15 cellular contexts compared by ENCODE assay signal in the genomic region with DNA sequence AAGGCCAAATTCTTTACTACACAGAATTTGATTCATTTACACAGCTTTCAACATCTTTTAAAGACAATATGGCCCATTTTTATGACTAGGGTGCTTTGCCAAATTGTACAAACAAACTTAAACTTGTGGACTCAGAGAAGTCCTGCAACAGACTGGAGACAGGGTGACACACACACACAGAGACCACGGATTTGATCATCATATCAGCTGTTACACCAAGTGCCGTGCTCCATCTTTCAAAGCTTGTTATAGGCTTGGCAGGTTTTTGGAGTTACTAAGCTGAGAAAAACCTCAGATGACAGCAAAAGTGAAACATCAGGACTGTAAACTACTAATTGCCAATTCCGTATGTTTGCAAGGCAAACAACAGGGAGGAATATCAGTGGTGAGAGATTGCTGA.
DNase-seq lines count a peak whose midpoint lies in the region; ATAC-seq, FAIRE-seq and TF ChIP-seq lines count a peak whose summit lies in the region.
"Had no signal": no experiment of that assay in that cellular context is flagged by ENCODE, and none has a peak within 500 bp of the region (broad histone marks: within the 10 kb centered on the region; RNA-seq: fewer than 3 reads in every experiment).

No MANE protein-coding gene starts in this region.

- no peak overlapping the region for H2AK5ac ChIP-seq in mesendoderm (ENCODE audit: low read length)

- ATAC-seq in left lung, result no peak
- ATAC-seq: A549 had no signal

- intact Hi-C loops in left lung (cut with DNase I), result no loop called here

- DNase-seq in LHCN-M2 (ENCODE audit: low read depth) (peak; percentile 43), astrocyte (ENCODE audit: low read depth) (no peak), mesendoderm (no peak), left lung (no peak)
- no peak for DNase-seq in activated CD4-positive, alpha-beta T cell treated with anti-CD3 and anti-CD28 coated beads for 1 hour
- DNase-seq in activated CD4-positive, alpha-beta T cell treated with anti-CD3 and anti-CD28 coated beads, Interleukin-2, amount 50 U/mL, for 48 hours, result no peak
- DNase-seq: Caco-2; CD8-positive, alpha-beta memory T cell; DMS53; GF-D8; GOT3; H9; IMR-90 had no signal

- no peaks in the 10 kb centered on the region for H3K27me3 Mint-ChIP-seq in astrocyte (ENCODE audit: low read depth, unreplicated experiment)
- H3K27me3 Mint-ChIP-seq: CD8-positive, alpha-beta memory T cell had no signal

- no peak overlapping the region for H3K4me2 ChIP-seq in astrocyte (ENCODE audit: low read length)
- no peak overlapping the region for H3K4me2 ChIP-seq in mesendoderm (ENCODE audit: low read length)
- H3K4me2 ChIP-seq: A549, BLaER1 had no signal

- no peaks in the 10 kb centered on the region for H4K20me1 ChIP-seq in astrocyte (ENCODE audit: insufficient read depth, low read length)
- H4K20me1 ChIP-seq: BLaER1 had no signal

- H3K4ac ChIP-seq in mesendoderm (ENCODE audit: low read depth, low read length), result no peak overlapping the region

- no peak overlapping the region for H4K8ac ChIP-seq in mesendoderm (ENCODE audit: low read depth, low read length)

- H3K27ac ChIP-seq in astrocyte (ENCODE audit: low read depth, low read length) (no peak overlapping the region), mesendoderm (ENCODE audit: low read depth, low read length) (no peak overlapping the region), left lung (no peak overlapping the region)
- H3K27ac ChIP-seq: A549, BLaER1 had no signal

- H3K27me3 ChIP-seq in astrocyte (ENCODE audit: insufficient read depth, low read length) (no peaks in the 10 kb centered on the region), mesendoderm (ENCODE audit: insufficient read depth, low read length, poor library complexity) (no peaks in the 10 kb centered on the region), left lung (no peaks in the 10 kb centered on the region)
- H3K27me3 ChIP-seq: BLaER1 had no signal

- no peak for FAIRE-seq in astrocyte (lab: Jason Lieb, UNC)
- FAIRE-seq: A549 had no signal

- H3K27ac Mint-ChIP-seq in astrocyte (ENCODE audit: unreplicated experiment), result no peak overlapping the region
- H3K27ac Mint-ChIP-seq: CD8-positive, alpha-beta memory T cell; H9 had no signal

- peaks cover 7% of the 10 kb centered on the region for H3K9me3 Mint-ChIP-seq in astrocyte (ENCODE audit: unreplicated experiment)

- no CpG with 5 or more reads among the region's 3 CpGs for WGBS in mesendoderm (ENCODE audit: extremely low coverage, insufficient coverage, low lambda C conversion rate)

- no peaks in the 10 kb centered on the region for H3K36me3 Mint-ChIP-seq in astrocyte (ENCODE audit: low read depth, unreplicated experiment)

- H3K4me3 Mint-ChIP-seq in astrocyte (ENCODE audit: unreplicated experiment), result no peak overlapping the region
- H3K4me3 Mint-ChIP-seq: CD8-positive, alpha-beta memory T cell; H9 had no signal

- no peak overlapping the region for H4K5ac ChIP-seq in mesendoderm (ENCODE audit: low read length)

- H3K79me1 ChIP-seq in mesendoderm (ENCODE audit: low read length), result no peaks in the 10 kb centered on the region

- no peaks in the 10 kb centered on the region for H3K4me1 Mint-ChIP-seq in astrocyte (ENCODE audit: low read depth, unreplicated experiment)
- H3K4me1 Mint-ChIP-seq: CD8-positive, alpha-beta memory T cell had no signal

- H3K36me3 ChIP-seq in astrocyte (ENCODE audit: insufficient read depth, low read length), result no peaks in the 10 kb centered on the region
- H3K36me3 ChIP-seq in mesendoderm (ENCODE audit: control insufficient read depth, insufficient read depth, low read length), result no peaks in the 10 kb centered on the region
- no peaks in the 10 kb centered on the region for H3K36me3 ChIP-seq in left lung
- H3K36me3 ChIP-seq: BLaER1 had no signal

- H3K4me3 ChIP-seq in astrocyte (ENCODE audit: insufficient read depth, low read depth, low read length) (no peak overlapping the region), mesendoderm (ENCODE audit: low read length) (no peak overlapping the region), left lung (no peak overlapping the region)
- H3K4me3 ChIP-seq: A549, BLaER1 had no signal

- no peak overlapping the region for H2BK120ac ChIP-seq in mesendoderm (ENCODE audit: low read depth, low read length)

- H2BK5ac ChIP-seq in mesendoderm (ENCODE audit: low read length), result no peak overlapping the region

- H3K9ac ChIP-seq in astrocyte (ENCODE audit: low read length), result no peak overlapping the region
- H3K9ac ChIP-seq in mesendoderm (ENCODE audit: low read length), result no peak overlapping the region
- H3K9ac ChIP-seq: BLaER1 had no signal

- peak overlapping the region; percentile 34 for H2AFZ ChIP-seq in astrocyte (ENCODE audit: low read depth, low read length)

- peak overlapping the region; percentile 7 for H3K18ac ChIP-seq in mesendoderm (ENCODE audit: low read length)

- H3K4me1 ChIP-seq in astrocyte (ENCODE audit: insufficient read depth, low read length) (no peaks in the 10 kb centered on the region), mesendoderm (ENCODE audit: control insufficient read depth, low read depth, low read length) (no peaks in the 10 kb centered on the region), left lung (no peaks in the 10 kb centered on the region)
- H3K4me1 ChIP-seq: A549, BLaER1, Caco-2 had no signal

- TF ChIP-seq CTCF in astrocyte (IDR thresholded peaks at IDR 0.05; ENCODE audit: insufficient read depth, low read depth, low read length), result no peak
- no peak for TF ChIP-seq CTCF in left lung (IDR thresholded peaks at IDR 0.05)

- H3K79me2 ChIP-seq in astrocyte (ENCODE audit: insufficient read depth, low read length) (no peaks in the 10 kb centered on the region), mesendoderm (ENCODE audit: control insufficient read depth, insufficient read depth, low read length) (no peaks in the 10 kb centered on the region)

- H3K23ac ChIP-seq in mesendoderm (ENCODE audit: low read length), result no peak overlapping the region

- no peaks in the 10 kb centered on the region for H3K9me3 ChIP-seq in astrocyte (ENCODE audit: insufficient read depth, low read depth, low read length)
- no peaks in the 10 kb centered on the region for H3K9me3 ChIP-seq in left lung
- H3K9me3 ChIP-seq: A549, BLaER1, Caco-2 had no signal

- no peak overlapping the region for H3K56ac ChIP-seq in mesendoderm (ENCODE audit: low read length)

- H2BK15ac ChIP-seq in mesendoderm (replicated peaks; ENCODE audit: low read depth), result no peak overlapping the region
